ENCODE assay signal across 8 cellular contexts in the genomic region with DNA sequence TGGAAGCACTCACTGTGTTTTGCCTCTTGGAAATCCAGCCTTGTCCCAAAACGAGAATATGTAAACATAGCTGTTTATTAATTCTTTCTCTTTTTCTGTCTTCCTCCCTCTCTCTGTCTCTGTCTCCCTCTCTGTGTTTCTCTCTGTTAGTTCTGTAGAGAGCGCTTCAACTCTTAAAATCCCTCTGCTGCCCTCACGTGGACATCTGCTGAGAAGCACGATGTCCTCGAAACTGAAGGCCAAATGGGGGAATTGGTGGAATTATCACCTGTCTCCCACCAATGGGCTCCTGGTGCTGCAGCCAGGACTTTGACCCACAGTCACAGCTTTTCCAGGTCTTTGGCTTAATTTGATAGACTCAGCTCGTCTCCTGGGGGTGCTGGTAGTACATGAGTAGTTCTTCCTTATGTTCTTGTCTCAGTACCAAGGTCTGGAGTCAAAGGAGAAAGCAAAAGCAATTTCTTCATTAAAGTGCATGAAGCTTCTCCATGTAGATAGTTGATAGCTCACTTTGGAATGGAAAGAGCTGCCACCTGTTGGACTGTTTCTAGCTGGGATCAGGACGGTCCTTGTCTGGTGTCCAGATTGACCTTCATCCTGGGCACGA. TPM values are rescaled to one million over a fixed set of nuclear protein-coding genes. Genes with fewer than 3 reads are reported as not detected.
DNase-seq lines count a peak whose midpoint lies in the region; ATAC-seq and TF ChIP-seq lines count a peak whose summit lies in the region.

No MANE protein-coding gene starts in this region.

- H3K27me3 ChIP-seq in HAP-1 (ENCODE audit: low read depth) (peaks cover 5% of the 10 kb centered on the region; the same call in 1 of the 2 replicates), heart left ventricle (no peaks in the 10 kb centered on the region)

- peak; percentile 62 to 91 (median 84) for TF ChIP-seq CTCF in heart left ventricle (IDR thresholded peaks at IDR 0.05)

- H3K36me3 ChIP-seq in HAP-1 (replicated peaks) (no peaks in the 10 kb centered on the region), heart left ventricle (no peaks in the 10 kb centered on the region)

- H3K9me3 ChIP-seq in HAP-1 (no peaks in the 10 kb centered on the region), heart left ventricle (no peaks in the 10 kb centered on the region)

- no peak overlapping the region for H3K4me3 ChIP-seq in HAP-1
- no peak overlapping the region for H3K4me3 ChIP-seq in heart left ventricle

- intact Hi-C loops in heart left ventricle (cut with DNase I), result loop anchor here (1.0 to 10.0 kb wide), 17 partner anchors 94 to 376 kb away; partner anchors contain the start of gene GBP4 (in 9 of the 10)

- peak; percentile 78 for DNase-seq in Daoy (ENCODE audit: low read depth)
- peak; percentile 60 to 83 for DNase-seq in HAP-1 (ENCODE audit: low spot score in 2 of 2)
- DNase-seq in NCI-H128 (lab: John Stamatoyannopoulos, UW; ENCODE audit: unreplicated experiment), result peak; percentile 58
- DNase-seq in T follicular helper cell (ENCODE audit: low read depth), result peak; percentile 67
- DNase-seq in activated naive CD8-positive, alpha-beta T cell treated with anti-CD3 and anti-CD28 coated beads, Interleukin-2, amount 50 U/mL, for 16 hours (ENCODE audit: low read depth, low spot score), result peak; percentile 70
- peak; percentile 75 to 85 (median 78) for DNase-seq in heart left ventricle
- DNase-seq in putamen (ENCODE audit: low spot score), result peak; percentile 63

- TF ChIP-seq POLR2A in heart left ventricle (IDR thresholded peaks at IDR 0.05), result no peak

- H3K4me1 ChIP-seq in HAP-1 (no peaks in the 10 kb centered on the region), heart left ventricle (peaks cover 0 to 26% (median 5%) of the 10 kb centered on the region in 12 donors)

- peak overlapping the region in 2 of 12 donors; percentile 33 to 49 for H3K27ac ChIP-seq in heart left ventricle

- 15 to 20% (median 16%) methylated on average over 8 of the region's 8 CpGs for WGBS in heart left ventricle, 4 donors

- in situ Hi-C loops in HAP-1 (cut with MboI; ENCODE audit: low sequenced_read_pairs), result no loop called here

- peak; percentile 71 to 93 (median 90) for ATAC-seq in heart left ventricle
- no peak for ATAC-seq in GM18861 (IDR thresholded peaks at IDR 0.05; ENCODE audit: unreplicated experiment)

RNA-seq across cellular contexts. Expression of gene GBP6, which starts 5.5 kb away (rescaled TPM):
- total RNA-seq in Daoy (2014; rRNA removed; shearing (Covaris generic)), result 0.11 TPM in 1 of 2 replicates, not detected in the other
- under 1 TPM in 5 of 9 donors, not detected in 4; 0.09 to 0.67 (median 0.16) TPM for total RNA-seq in heart left ventricle
- polyA plus RNA-seq in heart left ventricle, result under 1 TPM in 1 of 2 donors, not detected in 1; 0.03 TPM
